In genomic region chr16:66357523-66357928, GRCh38 we compare ENCODE assay signal across 9 cellular contexts. TPM values are rescaled to one million over a fixed set of nuclear protein-coding genes. Genes with fewer than 3 reads are reported as not detected.
DNase-seq lines count a peak whose midpoint lies in the region; ATAC-seq, FAIRE-seq and TF ChIP-seq lines count a peak whose summit lies in the region.
"Had no signal": no experiment of that assay in that cellular context is flagged by ENCODE, and none has a peak within 500 bp of the region (broad histone marks: within the 10 kb centered on the region; RNA-seq: fewer than 3 reads in every experiment).

No MANE protein-coding gene starts in this region.

- peak; percentile 39 for ATAC-seq in activated CD8-positive, alpha-beta memory T cell treated with anti-CD3 and anti-CD28 coated beads, Interleukin-2, amount 10 ng/mL, durations not matched to agents 7 days and 5 days
- no peak for ATAC-seq in GM18505 (IDR thresholded peaks at IDR 0.05; ENCODE audit: unreplicated experiment)

- no peaks in the 10 kb centered on the region for H3K9me3 Mint-ChIP-seq in activated CD8-positive, alpha-beta memory T cell treated with anti-CD3 and anti-CD28 coated beads, Interleukin-2, amount 10 ng/mL, durations not matched to agents 7 days and 5 days (ENCODE audit: low read depth)
- peaks cover under 1% of the 10 kb centered on the region for H3K9me3 Mint-ChIP-seq in mesothelial cell of epicardium

- H3K9me3 ChIP-seq in SJSA1 (replicated peaks): no peaks in the 10 kb centered on the region

- H3K27me3 Mint-ChIP-seq in activated CD8-positive, alpha-beta memory T cell treated with anti-CD3 and anti-CD28 coated beads, Interleukin-2, amount 10 ng/mL, durations not matched to agents 7 days and 5 days: peaks cover 58% of the 10 kb centered on the region
- peaks cover 2% of the 10 kb centered on the region for H3K27me3 Mint-ChIP-seq in mesothelial cell of epicardium (ENCODE audit: low read depth)

- peak; percentile 70 for TF ChIP-seq CTCF in mesothelial cell of epicardium (IDR thresholded peaks at IDR 0.05; ENCODE audit: unreplicated experiment)

- FAIRE-seq in endometrium (lab: Jason Lieb, UNC): peak; percentile 87
- FAIRE-seq: colon had no signal

- H3K4me1 Mint-ChIP-seq in activated CD8-positive, alpha-beta memory T cell treated with anti-CD3 and anti-CD28 coated beads, Interleukin-2, amount 10 ng/mL, durations not matched to agents 7 days and 5 days: peaks cover 8% of the 10 kb centered on the region
- H3K4me1 Mint-ChIP-seq in mesothelial cell of epicardium: peaks cover 31% of the 10 kb centered on the region

- CTCF ChIA-PET in activated CD8-positive, alpha-beta memory T cell treated with anti-CD3 and anti-CD28 coated beads, Interleukin-2, amount 10 ng/mL, durations not matched to agents 7 days and 5 days (lab: Charles Lee): interaction anchor here (0.6 to 3.1 kb wide), 23 partner anchors 8 to 371 kb away, joined by 3 to 15 read pairs (median 4); partner anchors contain the start of gene CDH5

- no peak overlapping the region for H3K27ac ChIP-seq in SJSA1

- H3K4me3 Mint-ChIP-seq in activated CD8-positive, alpha-beta memory T cell treated with anti-CD3 and anti-CD28 coated beads, Interleukin-2, amount 10 ng/mL, durations not matched to agents 7 days and 5 days: no peak overlapping the region
- no peak overlapping the region for H3K4me3 Mint-ChIP-seq in mesothelial cell of epicardium

- H3K36me3 ChIP-seq in SJSA1: no peaks in the 10 kb centered on the region

- H3K27me3 ChIP-seq in SJSA1 (replicated peaks): 0 out of 2 replicates have a peak, but pooled peaks cover 5% of the 10 kb centered on the region

- no peak overlapping the region for H3K4me3 ChIP-seq in SJSA1

- DNase-seq in activated CD8-positive, alpha-beta memory T cell treated with anti-CD3 and anti-CD28 coated beads, Interleukin-2, amount 10 ng/mL, durations not matched to agents 7 days and 5 days: peak; percentile 46
- no peak for DNase-seq in activated CD8-positive, alpha-beta memory T cell treated with anti-CD3 and anti-CD28 coated beads, Interleukin-2, amount 50 U/mL, for 4 hours
- peak; percentile 71 for DNase-seq in KBM-7
- peak; percentile 68 to 69 for DNase-seq in SJSA1 (ENCODE audit: low read depth in 1 of 2, low spot score in 2 of 2)
- DNase-seq in mesothelial cell of epicardium (ENCODE audit: low spot score in 2 of 2, unreplicated experiment in 2 of 2): peak in 1 of 2 experiments; percentile 54
- no peak for DNase-seq in NCI-H2029 (lab: John Stamatoyannopoulos, UW)

- H3K4me1 ChIP-seq in SJSA1 (replicated peaks): peaks cover 7% of the 10 kb centered on the region

- no peak for TF ChIP-seq POLR2A in GM18505 (IDR thresholded peaks at IDR 0.05; ENCODE audit: borderline replicate concordance, extremely low read depth, insufficient read depth, insufficient read length)

- no peaks in the 10 kb centered on the region for H3K36me3 Mint-ChIP-seq in activated CD8-positive, alpha-beta memory T cell treated with anti-CD3 and anti-CD28 coated beads, Interleukin-2, amount 10 ng/mL, durations not matched to agents 7 days and 5 days
- H3K36me3 Mint-ChIP-seq in mesothelial cell of epicardium: no peaks in the 10 kb centered on the region

- no peak overlapping the region for H3K27ac Mint-ChIP-seq in activated CD8-positive, alpha-beta memory T cell treated with anti-CD3 and anti-CD28 coated beads, Interleukin-2, amount 10 ng/mL, durations not matched to agents 7 days and 5 days
- peak overlapping the region; percentile 59 for H3K27ac Mint-ChIP-seq in mesothelial cell of epicardium

- in situ Hi-C loops in KBM-7 (cut with MboI; ENCODE audit: low pct_unique_long_range_greater_than_20kb, low sequenced_read_pairs): no loop called here

RNA-seq across cellular contexts. Expression of gene CDH5, which starts 9.0 kb away (rescaled TPM):
- not detected for total RNA-seq in activated CD8-positive, alpha-beta memory T cell treated with anti-CD3 and anti-CD28 coated beads, Interleukin-2, amount 10 ng/mL, durations not matched to agents 7 days and 5 days
- total RNA-seq in SJSA1 (2014; rRNA removed; shearing (Covaris generic)): not detected in 2 replicates
- 0.09 to 0.27 TPM (median 0.16 TPM) in 3 replicates for total RNA-seq in mesothelial cell of epicardium

Comparison
In these comparisons a context has a peak if more than half of its experiments do, and no peak if none do; other contexts are left out.
1. DNase-seq: peak in activated CD8-positive, alpha-beta memory T cell treated with anti-CD3 and anti-CD28 coated beads, Interleukin-2, amount 10 ng/mL, durations not matched to agents 7 days and 5 days (single experiment), KBM-7 (single experiment) and SJSA1 (2 of 2); none in activated CD8-positive, alpha-beta memory T cell treated with anti-CD3 and anti-CD28 coated beads, Interleukin-2, amount 50 U/mL, for 4 hours (single experiment) and NCI-H2029 (single experiment).